In genomic region chr1:1162597-1163537, GRCh38 we compare ENCODE assay signal across 13 cellular contexts. TPM values are rescaled to one million over a fixed set of nuclear protein-coding genes. Genes with fewer than 3 reads are reported as not detected.
DNase-seq lines count a peak whose midpoint lies in the region; ATAC-seq and TF ChIP-seq lines count a peak whose summit lies in the region.
"Had no signal": no experiment of that assay in that cellular context is flagged by ENCODE, and none has a peak within 500 bp of the region (broad histone marks: within the 10 kb centered on the region; RNA-seq: fewer than 3 reads in every experiment).

No MANE protein-coding gene starts in this region.

- H3K4me1 ChIP-seq in lung (ENCODE audit: control insufficient read depth in 2 of 2, insufficient read depth in 2 of 2, low read length in 2 of 2) (peaks cover 0 to 6% of the 10 kb centered on the region in 2 donors), osteoblast (ENCODE audit: insufficient read depth, low read length) (peaks cover 4% of the 10 kb centered on the region)

- H3K27ac ChIP-seq in lung (ENCODE audit: low read depth in 1 of 2, low read length in 1 of 2): peak overlapping the region in 1 of 2 donors; percentile 87
- H3K27ac ChIP-seq in osteoblast (ENCODE audit: low read depth, low read length): no peak overlapping the region
- H3K27ac ChIP-seq: dorsolateral prefrontal cortex had no signal

- DNase-seq in COLO668 (lab: John Stamatoyannopoulos, UW; ENCODE audit: unreplicated experiment) (peak; percentile 100), NCI-H187 treated with DMSO at 0.1 percent for 48 hours (lab: John Stamatoyannopoulos, UW) (peak; percentile 94), MCF 10A (ENCODE audit: unreplicated experiment) (peak; percentile 16), lung (ENCODE audit: low spot score) (peak; percentile 86), osteoblast (ENCODE audit: insufficient read length, low spot score, missing footprints) (no peak)
- no peak for DNase-seq in activated T-cell treated with anti-CD3 and anti-CD28 coated beads, Interleukin-2, amount 50 U/mL, for 4 hours
- DNase-seq in stimulated activated CD4-positive, alpha-beta T cell treated with anti-CD3 and anti-CD28 coated beads, Interleukin-12 subunit alpha, Interleukin-12 subunit beta, amount 100 ng/mL, for 4 hours: no peak
- DNase-seq: dorsolateral prefrontal cortex, SHP77 treated with DMSO at 0.1 percent for 48 hours had no signal

- TF ChIP-seq CTCF in MCF 10A (IDR thresholded peaks at IDR 0.05; ENCODE audit: unreplicated experiment): no peak
- TF ChIP-seq CTCF in lung (IDR thresholded peaks at IDR 0.05; ENCODE audit: control extremely low read depth, extremely low read depth): no peak
- no peak for TF ChIP-seq CTCF in osteoblast (IDR thresholded peaks at IDR 0.05; ENCODE audit: extremely low read depth, low read depth, low read length)

- no peaks in the 10 kb centered on the region for H3K36me3 Mint-ChIP-seq in MCF 10A (ENCODE audit: insufficient read depth, unreplicated experiment)
- H3K36me3 Mint-ChIP-seq in activated T-cell treated with anti-CD3 and anti-CD28 coated beads, Interleukin-2, amount 50 U/mL, for 4 hours (ENCODE audit: insufficient read depth): no peaks in the 10 kb centered on the region
- H3K36me3 Mint-ChIP-seq: activated naive CD8-positive, alpha-beta T cell had no signal

- WGBS in lung, 2 donors: 54 to 81% methylated on average over 71 to 73 of the region's 73 CpGs

- H3K4me3 Mint-ChIP-seq in MCF 10A (ENCODE audit: unreplicated experiment): no peak overlapping the region
- H3K4me3 Mint-ChIP-seq in activated T-cell treated with anti-CD3 and anti-CD28 coated beads, Interleukin-2, amount 50 U/mL, for 4 hours: no peak overlapping the region
- H3K4me3 Mint-ChIP-seq: activated naive CD8-positive, alpha-beta T cell had no signal

- no peaks in the 10 kb centered on the region for H3K27me3 ChIP-seq in lung (ENCODE audit: control insufficient read depth, insufficient read depth)
- peaks cover 13% of the 10 kb centered on the region for H3K27me3 ChIP-seq in osteoblast (ENCODE audit: insufficient read depth, low read length)

- peak; percentile 44 for ATAC-seq in lung (ENCODE audit: insufficient read depth, low FRiP score)
- no peak for ATAC-seq in activated T-cell treated with anti-CD3 and anti-CD28 coated beads, Interleukin-2, amount 50 U/mL, for 4 hours
- ATAC-seq in HG02642 (IDR thresholded peaks at IDR 0.05; ENCODE audit: poor library complexity, unreplicated experiment): no peak
- ATAC-seq: right cardiac atrium had no signal

- H3K79me2 ChIP-seq in osteoblast (ENCODE audit: insufficient read depth, low read length): no peaks in the 10 kb centered on the region

- H3K27me3 Mint-ChIP-seq in MCF 10A (ENCODE audit: insufficient read depth, unreplicated experiment): no peaks in the 10 kb centered on the region
- H3K27me3 Mint-ChIP-seq in activated T-cell treated with anti-CD3 and anti-CD28 coated beads, Interleukin-2, amount 50 U/mL, for 4 hours (ENCODE audit: low read depth): no peaks in the 10 kb centered on the region
- H3K27me3 Mint-ChIP-seq: activated naive CD8-positive, alpha-beta T cell had no signal

- no peak overlapping the region for H3K27ac Mint-ChIP-seq in MCF 10A (ENCODE audit: low read depth, unreplicated experiment)
- H3K27ac Mint-ChIP-seq: activated naive CD8-positive, alpha-beta T cell had no signal

- intact Hi-C loops in MCF 10A (cut with micrococcal nuclease): no loop called here

- no TSS peak for BruUV-seq in MCF 10A (replicated peaks; lab: Mats Ljungman, UMichigan)

- H3K36me3 ChIP-seq in lung (ENCODE audit: control insufficient read depth in 2 of 2, insufficient read depth in 2 of 2, low read length in 2 of 2) (no peaks in the 10 kb centered on the region), osteoblast (ENCODE audit: insufficient read depth, low read length) (no peaks in the 10 kb centered on the region)

- H3K9me3 ChIP-seq in lung (ENCODE audit: control insufficient read depth in 2 of 2, insufficient read depth in 1 of 2, low read length in 1 of 2): no peaks in the 10 kb centered on the region
- H3K9me3 ChIP-seq in osteoblast (ENCODE audit: low read depth, low read length): no peaks in the 10 kb centered on the region

- CTCF ChIA-PET in MCF 10A (lab: Yijun Ruan, JAX): no interaction called here

- H4K20me1 ChIP-seq in osteoblast (ENCODE audit: insufficient read depth, low read length): no peaks in the 10 kb centered on the region

- no peak overlapping the region for H2AFZ ChIP-seq in osteoblast (ENCODE audit: low read length)

- POLR2A ChIA-PET in MCF 10A (lab: Yijun Ruan, JAX): no interaction called here

- H3K4me1 Mint-ChIP-seq in MCF 10A (ENCODE audit: insufficient read depth, unreplicated experiment): no peaks in the 10 kb centered on the region
- H3K4me1 Mint-ChIP-seq in activated T-cell treated with anti-CD3 and anti-CD28 coated beads, Interleukin-2, amount 50 U/mL, for 4 hours (ENCODE audit: low read depth): peaks cover 2% of the 10 kb centered on the region

- no peaks in the 10 kb centered on the region for H3K9me3 Mint-ChIP-seq in MCF 10A (ENCODE audit: unreplicated experiment)
- H3K9me3 Mint-ChIP-seq in activated T-cell treated with anti-CD3 and anti-CD28 coated beads, Interleukin-2, amount 50 U/mL, for 4 hours: no peaks in the 10 kb centered on the region

- peak overlapping the region; percentile 55 for H3K4me3 ChIP-seq in lung
- H3K4me3 ChIP-seq in osteoblast (ENCODE audit: insufficient read depth, low read length): no peak overlapping the region
- H3K4me3 ChIP-seq: dorsolateral prefrontal cortex had no signal

- H3K4me2 ChIP-seq in osteoblast (ENCODE audit: insufficient read depth, low read length): no peak overlapping the region

RNA-seq across cellular contexts. Expression of gene TTLL10, which starts 10.8 kb away (rescaled TPM):
- total RNA-seq in MCF 10A (2022) (not detected in 2 replicates), lung (10 to 100 TPM in 1 of 2 donors, 1 to 10 TPM in 1; 4.8 to 19.7 TPM), osteoblast (not detected in 2 replicates)
- 1 to 10 TPM; 3.7 to 4.3 TPM for polyA plus RNA-seq in lung
- not detected for total RNA-seq in activated T-cell treated with anti-CD3 and anti-CD28 coated beads, Interleukin-2, amount 50 U/mL, for 4 hours
- total RNA-seq: right cardiac atrium had no signal
- polyA plus RNA-seq: AG04450 had no signal

RNA-seq across cellular contexts. Expression of gene TNFRSF18, which starts 43.5 kb away (rescaled TPM):
- total RNA-seq in MCF 10A (2022) (not detected in 2 replicates), lung (1 to 10 TPM; 2.7 to 4.0 TPM), osteoblast (0.29 TPM in 1 of 2 replicates, not detected in the other)
- polyA plus RNA-seq in lung: 1 to 10 TPM; 1.8 to 2.1 TPM
- total RNA-seq in activated T-cell treated with anti-CD3 and anti-CD28 coated beads, Interleukin-2, amount 50 U/mL, for 4 hours: 100 to 1,000 TPM; 102 to 212 (median 155) TPM

RNA-seq across cellular contexts. Expression of gene C1orf159, which starts 47.0 kb away (rescaled TPM):
- total RNA-seq in MCF 10A (2022) (15.7 and 18.6 TPM in 2 replicates), lung (10 to 100 TPM in 1 of 2 donors, 1 to 10 TPM in 1; 9.9 to 19.2 TPM), osteoblast (5.4 and 8.5 TPM in 2 replicates)
- 10 to 100 TPM in 1 of 2 donors, 1 to 10 TPM in 1; 9.5 to 16.7 TPM for polyA plus RNA-seq in lung
- total RNA-seq in activated T-cell treated with anti-CD3 and anti-CD28 coated beads, Interleukin-2, amount 50 U/mL, for 4 hours: 10 to 100 TPM; 22.3 to 27.6 (median 26.8) TPM

RNA-seq across cellular contexts. Expression of gene TNFRSF4, which starts 51.1 kb away (rescaled TPM):
- total RNA-seq in MCF 10A (2022) (not detected in 2 replicates), lung (1 to 10 TPM; 3.6 to 5.3 TPM), osteoblast (under 0.01 TPM in 1 of 2 replicates, not detected in the other)
- 10 to 100 TPM in 1 of 2 donors, 1 to 10 TPM in 1; 8.5 to 11.3 TPM for polyA plus RNA-seq in lung
- 100 to 1,000 TPM; 480 to 735 (median 495) TPM for total RNA-seq in activated T-cell treated with anti-CD3 and anti-CD28 coated beads, Interleukin-2, amount 50 U/mL, for 4 hours

Comparison
In these comparisons a context has a peak if more than half of its experiments do, and no peak if none do; other contexts are left out.
1. DNase-seq: peak in COLO668 (single experiment), NCI-H187 treated with DMSO at 0.1 percent for 48 hours (single experiment), MCF 10A (single experiment) and lung (single experiment); none in activated T-cell treated with anti-CD3 and anti-CD28 coated beads, Interleukin-2, amount 50 U/mL, for 4 hours (single experiment), osteoblast (single experiment) and stimulated activated CD4-positive, alpha-beta T cell treated with anti-CD3 and anti-CD28 coated beads, Interleukin-12 subunit alpha, Interleukin-12 subunit beta, amount 100 ng/mL, for 4 hours (single experiment).
2. RNA of gene TNFRSF18, which starts 43.5 kb away (total RNA-seq): 102 to 212 TPM in activated T-cell treated with anti-CD3 and anti-CD28 coated beads, Interleukin-2, amount 50 U/mL, for 4 hours; 2.7 to 4.0 TPM in lung, not detected in MCF 10A and 0.29 TPM in osteoblast; every median in the first group is over 10 times any median in the second.